ENCODE assay signal across 1 cellular context in the genomic region with DNA sequence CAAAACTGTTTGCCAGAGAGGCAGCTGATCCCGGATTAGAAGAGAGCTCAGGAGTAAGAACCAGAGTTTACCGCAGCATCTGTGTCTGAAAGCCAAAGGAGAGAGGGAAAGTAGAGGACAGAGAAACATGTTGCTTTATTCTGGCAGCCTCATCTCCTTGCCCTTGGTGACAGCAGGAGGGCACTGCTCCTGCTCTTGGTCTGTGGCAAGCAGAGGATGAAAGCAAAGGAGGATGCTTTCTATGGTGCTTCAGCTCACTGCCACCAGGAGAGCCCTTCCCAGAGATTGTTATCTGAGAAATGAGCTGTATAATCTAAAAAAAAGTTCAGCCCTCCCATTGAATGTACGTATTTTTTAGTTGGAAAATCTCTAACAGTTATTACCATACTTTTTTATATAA.
TF ChIP-seq lines count a peak whose summit lies in the region.

No MANE protein-coding gene starts in this region.

TF ChIP-seq in HCT116, 20 proteins besides CTCF, POLR2A, EP300 and RAD21 (continued from another document):
- TF ChIP-seq, protein P1, sequence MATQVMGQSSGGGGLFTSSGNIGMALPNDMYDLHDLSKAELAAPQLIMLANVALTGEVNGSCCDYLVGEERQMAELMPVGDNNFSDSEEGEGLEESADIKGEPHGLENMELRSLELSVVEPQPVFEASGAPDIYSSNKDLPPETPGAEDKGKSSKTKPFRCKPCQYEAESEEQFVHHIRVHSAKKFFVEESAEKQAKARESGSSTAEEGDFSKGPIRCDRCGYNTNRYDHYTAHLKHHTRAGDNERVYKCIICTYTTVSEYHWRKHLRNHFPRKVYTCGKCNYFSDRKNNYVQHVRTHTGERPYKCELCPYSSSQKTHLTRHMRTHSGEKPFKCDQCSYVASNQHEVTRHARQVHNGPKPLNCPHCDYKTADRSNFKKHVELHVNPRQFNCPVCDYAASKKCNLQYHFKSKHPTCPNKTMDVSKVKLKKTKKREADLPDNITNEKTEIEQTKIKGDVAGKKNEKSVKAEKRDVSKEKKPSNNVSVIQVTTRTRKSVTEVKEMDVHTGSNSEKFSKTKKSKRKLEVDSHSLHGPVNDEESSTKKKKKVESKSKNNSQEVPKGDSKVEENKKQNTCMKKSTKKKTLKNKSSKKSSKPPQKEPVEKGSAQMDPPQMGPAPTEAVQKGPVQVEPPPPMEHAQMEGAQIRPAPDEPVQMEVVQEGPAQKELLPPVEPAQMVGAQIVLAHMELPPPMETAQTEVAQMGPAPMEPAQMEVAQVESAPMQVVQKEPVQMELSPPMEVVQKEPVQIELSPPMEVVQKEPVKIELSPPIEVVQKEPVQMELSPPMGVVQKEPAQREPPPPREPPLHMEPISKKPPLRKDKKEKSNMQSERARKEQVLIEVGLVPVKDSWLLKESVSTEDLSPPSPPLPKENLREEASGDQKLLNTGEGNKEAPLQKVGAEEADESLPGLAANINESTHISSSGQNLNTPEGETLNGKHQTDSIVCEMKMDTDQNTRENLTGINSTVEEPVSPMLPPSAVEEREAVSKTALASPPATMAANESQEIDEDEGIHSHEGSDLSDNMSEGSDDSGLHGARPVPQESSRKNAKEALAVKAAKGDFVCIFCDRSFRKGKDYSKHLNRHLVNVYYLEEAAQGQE (IDR thresholded peaks at IDR 0.05; ENCODE audit: low read depth) = no peak
- TF ChIP-seq CBX3 (IDR thresholded peaks at IDR 0.05; ENCODE audit: low read depth) (no peak), FOSL1 (IDR thresholded peaks at IDR 0.05; ENCODE audit: low read depth) (no peak)
